In the genomic region with DNA sequence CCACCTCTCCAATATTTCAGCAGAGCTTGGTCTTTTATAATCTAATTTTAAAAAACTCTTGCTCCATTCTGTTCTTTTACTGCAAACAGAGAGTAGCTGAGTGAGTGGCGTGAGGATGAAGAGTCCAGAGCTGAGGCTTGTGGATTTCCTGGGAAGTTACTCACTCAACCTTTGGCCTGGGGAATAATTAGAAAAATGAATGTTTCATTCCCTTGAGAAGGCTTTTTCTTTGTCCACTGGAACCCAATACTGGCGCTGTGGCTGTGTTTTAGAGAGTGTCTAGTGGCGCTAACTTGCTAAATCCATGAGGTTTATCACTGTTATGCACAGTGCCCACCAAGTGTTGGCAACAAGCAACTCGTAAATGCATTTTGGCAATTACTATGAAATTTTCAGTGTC, we compare ENCODE assay signal across 9 cellular contexts.
DNase-seq lines count a peak whose midpoint lies in the region; ATAC-seq and TF ChIP-seq lines count a peak whose summit lies in the region.
"Had no signal": no experiment of that assay in that cellular context is flagged by ENCODE, and none has a peak within 500 bp of the region (broad histone marks: within the 10 kb centered on the region; RNA-seq: fewer than 3 reads in every experiment).

No MANE protein-coding gene starts in this region.

- peak; percentile 8 for TF ChIP-seq CTCF in fibroblast of the aortic adventitia (IDR thresholded peaks at IDR 0.05; ENCODE audit: insufficient read depth, low read length)
- TF ChIP-seq CTCF in smooth muscle cell (IDR thresholded peaks at IDR 0.05; ENCODE audit: borderline replicate concordance, insufficient read depth, poor library complexity, severe bottlenecking), result no peak

- intact Hi-C loops in left cardiac atrium (cut with DNase I) (loop anchor here (2.0 to 10.0 kb wide), 5 partner anchors 191 to 734 kb away; no protein-coding TSS in a partner anchor), right cardiac atrium (cut with DNase I) (loop anchor here (2.0 to 10.0 kb wide), 7 partner anchors 251 to 734 kb away; a partner anchor contains a TSS)

- no peak overlapping the region for H3K4me3 ChIP-seq in right cardiac atrium (ENCODE audit: low read length)
- no peak overlapping the region for H3K4me3 ChIP-seq in fibroblast of the aortic adventitia (ENCODE audit: low read depth, low read length)
- H3K4me3 ChIP-seq in smooth muscle cell, result no peak overlapping the region
- H3K4me3 ChIP-seq: lower lobe of right lung had no signal

- H3K9me3 ChIP-seq in right cardiac atrium (ENCODE audit: control insufficient read depth, low read length) (no peaks in the 10 kb centered on the region), smooth muscle cell (replicated peaks; ENCODE audit: low read depth) (no peaks in the 10 kb centered on the region)
- H3K9me3 ChIP-seq: lower lobe of right lung had no signal

- no peaks in the 10 kb centered on the region for H4K20me1 ChIP-seq in smooth muscle cell (ENCODE audit: low read depth)

- no peaks in the 10 kb centered on the region for H3F3A ChIP-seq in smooth muscle cell (ENCODE audit: low read depth)

- peaks cover 20% of the 10 kb centered on the region for H3K4me1 Mint-ChIP-seq in activated naive CD8-positive, alpha-beta T cell treated with anti-CD3 and anti-CD28 coated beads for 36 hours

- no peaks in the 10 kb centered on the region for H3K27me3 Mint-ChIP-seq in activated naive CD8-positive, alpha-beta T cell treated with anti-CD3 and anti-CD28 coated beads for 36 hours

- no peaks in the 10 kb centered on the region for H3K36me3 Mint-ChIP-seq in activated naive CD8-positive, alpha-beta T cell treated with anti-CD3 and anti-CD28 coated beads for 36 hours

- no peaks in the 10 kb centered on the region for H3K27me3 ChIP-seq in right cardiac atrium (ENCODE audit: control insufficient read depth, insufficient read depth)
- peaks cover 3% of the 10 kb centered on the region for H3K27me3 ChIP-seq in smooth muscle cell (ENCODE audit: low read depth)

- ATAC-seq in left cardiac atrium (peak; percentile 16 to 29), right cardiac atrium (no peak), HG03378 (IDR thresholded peaks at IDR 0.05; ENCODE audit: unreplicated experiment) (no peak), GM18907 (IDR thresholded peaks at IDR 0.05; ENCODE audit: unreplicated experiment) (no peak), HG02588 (IDR thresholded peaks at IDR 0.05; ENCODE audit: unreplicated experiment) (no peak)

- no peaks in the 10 kb centered on the region for H3K79me2 ChIP-seq in smooth muscle cell (ENCODE audit: low read depth)

- no peak overlapping the region for H3K4me3 Mint-ChIP-seq in activated naive CD8-positive, alpha-beta T cell treated with anti-CD3 and anti-CD28 coated beads for 36 hours

- H3K9me3 Mint-ChIP-seq in activated naive CD8-positive, alpha-beta T cell treated with anti-CD3 and anti-CD28 coated beads for 36 hours, result no peaks in the 10 kb centered on the region

- H2AFZ ChIP-seq in smooth muscle cell (ENCODE audit: low read depth), result peak overlapping the region; percentile 17

- H3K4me2 ChIP-seq in smooth muscle cell, result peak overlapping the region; percentile 73

- peak overlapping the region; percentile 42 for H3K27ac Mint-ChIP-seq in activated naive CD8-positive, alpha-beta T cell treated with anti-CD3 and anti-CD28 coated beads for 36 hours

- H3K36me3 ChIP-seq in smooth muscle cell (ENCODE audit: low read depth), result no peaks in the 10 kb centered on the region
- H3K36me3 ChIP-seq: lower lobe of right lung had no signal

- DNase-seq in left cardiac atrium (no peak), right cardiac atrium (no peak), fibroblast of the aortic adventitia (ENCODE audit: low read depth) (peak; percentile 73), smooth muscle cell (lab: John Stamatoyannopoulos, UW; ENCODE audit: unreplicated experiment) (no peak)
- no peak for DNase-seq in activated naive CD8-positive, alpha-beta T cell treated with anti-CD3 and anti-CD28 coated beads for 36 hours

- H3K9ac ChIP-seq in smooth muscle cell (ENCODE audit: low read depth), result no peak overlapping the region

- 78% methylated on average over 4 of the region's 4 CpGs for WGBS in right cardiac atrium
- 79% methylated on average over 4 of the region's 4 CpGs for WGBS in smooth muscle cell (ENCODE audit: low lambda C conversion rate)

- H3K27ac ChIP-seq in right cardiac atrium (ENCODE audit: low read length) (no peak overlapping the region), smooth muscle cell (ENCODE audit: low read depth) (peak overlapping the region; percentile 7)
- H3K27ac ChIP-seq: lower lobe of right lung had no signal

- H3K4me1 ChIP-seq in right cardiac atrium (ENCODE audit: control insufficient read depth, insufficient read depth, low read length) (peaks cover 2% of the 10 kb centered on the region), smooth muscle cell (ENCODE audit: low read depth) (no peaks in the 10 kb centered on the region)

Comparison
In these comparisons a context has a peak if more than half of its experiments do, and no peak if none do; other contexts are left out.
1. ATAC-seq: peak in left cardiac atrium (2 of 2); none in right cardiac atrium (0 of 2), HG03378 (single experiment), GM18907 (single experiment) and HG02588 (single experiment).